Comparison of ENCODE assay signal across 8 cellular contexts in genomic region chr2:70143314-70144150, GRCh38. TPM values are rescaled to one million over a fixed set of nuclear protein-coding genes. Genes with fewer than 3 reads are reported as not detected.
DNase-seq lines count a peak whose midpoint lies in the region; ATAC-seq lines count a peak whose summit lies in the region.

No MANE protein-coding gene starts in this region.

- no peaks in the 10 kb centered on the region for H3K27me3 Mint-ChIP-seq in T-helper 17 cell

- ATAC-seq in T-helper 17 cell (peak; percentile 22), GM18861 (IDR thresholded peaks at IDR 0.05; ENCODE audit: unreplicated experiment) (no peak)
- ATAC-seq in stimulated activated effector memory CD8-positive, alpha-beta T cell treated with anti-CD3 and anti-CD28 coated beads, Interleukin-12 subunit alpha, Interleukin-12 subunit beta, amount 100 ng/mL, for 72 hours: peak; percentile 29

- peak overlapping the region; percentile 99 for H3K27ac Mint-ChIP-seq in T-helper 17 cell
- H3K27ac Mint-ChIP-seq in stimulated activated effector memory CD8-positive, alpha-beta T cell treated with anti-CD3 and anti-CD28 coated beads, Interleukin-12 subunit alpha, Interleukin-12 subunit beta, amount 100 ng/mL, for 72 hours: peak overlapping the region; percentile 99

- H3K4me1 Mint-ChIP-seq in T-helper 17 cell: peaks cover 46% of the 10 kb centered on the region
- H3K4me1 Mint-ChIP-seq in stimulated activated effector memory CD8-positive, alpha-beta T cell treated with anti-CD3 and anti-CD28 coated beads, Interleukin-12 subunit alpha, Interleukin-12 subunit beta, amount 100 ng/mL, for 72 hours: peaks cover 61% of the 10 kb centered on the region

- H3K9me3 Mint-ChIP-seq in stimulated activated effector memory CD8-positive, alpha-beta T cell treated with anti-CD3 and anti-CD28 coated beads, Interleukin-12 subunit alpha, Interleukin-12 subunit beta, amount 100 ng/mL, for 72 hours: no peaks in the 10 kb centered on the region

- DNase-seq in DMS114 treated with DMSO at 0.1 percent for 48 hours (lab: John Stamatoyannopoulos, UW; ENCODE audit: unreplicated experiment) (peak; percentile 25), HUDEP-2 (lab: John Stamatoyannopoulos, UW; ENCODE audit: unreplicated experiment in 76 of 76) (peak in 73 of 76 experiments; percentile 20 to 82 (median 66)), T-helper 17 cell (peak in 1 of 3 donors; percentile 28), left kidney (ENCODE audit: low read depth, low spot score) (peak; percentile 90), hepatic stellate cell (ENCODE audit: low spot score) (no peak)
- DNase-seq in central memory CD4-positive, alpha-beta T cell: peak; percentile 46
- peak; percentile 20 to 70 for DNase-seq in stimulated activated effector memory CD8-positive, alpha-beta T cell treated with anti-CD3 and anti-CD28 coated beads, Interleukin-12 subunit alpha, Interleukin-12 subunit beta, amount 100 ng/mL, for 72 hours (ENCODE audit: low spot score in 2 of 2)

- H3K4me3 Mint-ChIP-seq in T-helper 17 cell: peak overlapping the region; percentile 91
- H3K4me3 Mint-ChIP-seq in stimulated activated effector memory CD8-positive, alpha-beta T cell treated with anti-CD3 and anti-CD28 coated beads, Interleukin-12 subunit alpha, Interleukin-12 subunit beta, amount 100 ng/mL, for 72 hours: peak overlapping the region; percentile 77

- H3K9me3 ChIP-seq in T-helper 17 cell (ENCODE audit: control insufficient read depth, low read length, poor library complexity, severe bottlenecking): no peaks in the 10 kb centered on the region

- no peaks in the 10 kb centered on the region for H3K36me3 Mint-ChIP-seq in T-helper 17 cell (ENCODE audit: low read depth)
- H3K36me3 Mint-ChIP-seq in stimulated activated effector memory CD8-positive, alpha-beta T cell treated with anti-CD3 and anti-CD28 coated beads, Interleukin-12 subunit alpha, Interleukin-12 subunit beta, amount 100 ng/mL, for 72 hours: peaks cover 24% of the 10 kb centered on the region

RNA-seq across cellular contexts. Expression of gene C2orf42, which starts 47.3 kb away (rescaled TPM):
- 10 to 100 TPM; 13.7 to 18.1 TPM for total RNA-seq in T-helper 17 cell

RNA-seq across cellular contexts. Expression of gene PCBP1, which starts 56.3 kb away (rescaled TPM):
- 100 to 1,000 TPM; 334 to 345 TPM for total RNA-seq in T-helper 17 cell
